In genomic region chr11:36408476-36409136, GRCh38 we compare ENCODE assay signal across 14 cellular contexts.
DNase-seq lines count a peak whose midpoint lies in the region; ATAC-seq, FAIRE-seq and TF ChIP-seq lines count a peak whose summit lies in the region.
"Had no signal": no experiment of that assay in that cellular context is flagged by ENCODE, and none has a peak within 500 bp of the region (broad histone marks: within the 10 kb centered on the region; RNA-seq: fewer than 3 reads in every experiment).

No MANE protein-coding gene starts in this region.

- ATAC-seq in GM21576 (IDR thresholded peaks at IDR 0.05; ENCODE audit: unreplicated experiment) (no peak), HG02798 (IDR thresholded peaks at IDR 0.05; ENCODE audit: poor library complexity, unreplicated experiment) (no peak)
- ATAC-seq: foreskin keratinocyte had no signal

- H3K4me3 Mint-ChIP-seq in HFFc6 = peak overlapping the region; percentile 40
- H3K4me3 Mint-ChIP-seq in astrocyte (ENCODE audit: unreplicated experiment) = peak overlapping the region; percentile 15

- no peak overlapping the region for H2AFZ ChIP-seq in astrocyte (ENCODE audit: low read depth, low read length)

- H3K4me1 Mint-ChIP-seq in HFFc6 (ENCODE audit: low read depth) = peaks cover 54% of the 10 kb centered on the region
- H3K4me1 Mint-ChIP-seq in astrocyte (ENCODE audit: low read depth, unreplicated experiment) = peaks cover 50% of the 10 kb centered on the region

- peak overlapping the region in 10 of 11 experiments; percentile 47 to 86 (median 71); a peak in 20 of 22 replicates for H3K27ac ChIP-seq in BLaER1 treated with 17β-estradiol and CSF1 and Interleukin-3, amounts not matched to agents 10 nM and 100 nM
- peak overlapping the region; percentile 19 for H3K27ac ChIP-seq in astrocyte (ENCODE audit: low read depth, low read length)
- H3K27ac ChIP-seq: C4-2B, foreskin keratinocyte had no signal

- H3K4me2 ChIP-seq in BLaER1 treated with 17β-estradiol and CSF1 and Interleukin-3, amounts not matched to agents 10 nM and 100 nM = peak overlapping the region; percentile 73 to 95 (median 89)
- peak overlapping the region; percentile 59 for H3K4me2 ChIP-seq in astrocyte (ENCODE audit: low read length)

- peaks cover 39% of the 10 kb centered on the region for H3K36me3 Mint-ChIP-seq in HFFc6 (ENCODE audit: low read depth)
- peaks cover 53% of the 10 kb centered on the region for H3K36me3 Mint-ChIP-seq in astrocyte (ENCODE audit: low read depth, unreplicated experiment)

- H3K27ac Mint-ChIP-seq in HFFc6 (peak overlapping the region; percentile 57; the same call in 1 of the 2 replicates), astrocyte (ENCODE audit: unreplicated experiment) (peak overlapping the region; percentile 75)

- H3K27me3 Mint-ChIP-seq in HFFc6 (ENCODE audit: insufficient read depth) (peaks cover 5% of the 10 kb centered on the region; the same call in 1 of the 2 replicates), astrocyte (ENCODE audit: low read depth, unreplicated experiment) (no peaks in the 10 kb centered on the region)

- DNase-seq in HFFc6 (no peak), astrocyte (ENCODE audit: low read depth) (no peak), middle frontal gyrus (ENCODE audit: extremely low spot score, low spot score) (peak; percentile 16), HuH-7 (ENCODE audit: low spot score) (no peak), SIG-M5 (lab: John Stamatoyannopoulos, UW) (no peak)
- DNase-seq: foreskin keratinocyte, NCI-H446 had no signal

- peaks cover 76 to 83% (median 79%) of the 10 kb centered on the region in 10 experiments for H3K4me1 ChIP-seq in BLaER1 treated with 17β-estradiol and CSF1 and Interleukin-3, amounts not matched to agents 10 nM and 100 nM
- H3K4me1 ChIP-seq in astrocyte (ENCODE audit: insufficient read depth, low read length) = peaks cover 32% of the 10 kb centered on the region
- H3K4me1 ChIP-seq: foreskin keratinocyte had no signal

- FAIRE-seq in astrocyte (lab: Jason Lieb, UNC) = no peak
- FAIRE-seq: keratinocyte, TTC549 had no signal

- peak overlapping the region in 10 of 11 experiments; percentile 13 to 63 (median 58); a peak in 17 of 22 replicates for H3K9ac ChIP-seq in BLaER1 treated with 17β-estradiol and CSF1 and Interleukin-3, amounts not matched to agents 10 nM and 100 nM
- no peak overlapping the region for H3K9ac ChIP-seq in astrocyte (ENCODE audit: low read length)

- H3K4me3 ChIP-seq in BLaER1 treated with 17β-estradiol and CSF1 and Interleukin-3, amounts not matched to agents 10 nM and 100 nM = peak overlapping the region in 7 of 10 experiments; percentile 6 to 49 (median 12); a peak in 8 of 20 replicates
- no peak overlapping the region for H3K4me3 ChIP-seq in astrocyte (ENCODE audit: insufficient read depth, low read depth, low read length)
- H3K4me3 ChIP-seq: coronary artery had no signal

- H3K79me2 ChIP-seq in astrocyte (ENCODE audit: insufficient read depth, low read length) = no peaks in the 10 kb centered on the region

- H3K9me3 Mint-ChIP-seq in HFFc6 (no peaks in the 10 kb centered on the region), astrocyte (ENCODE audit: unreplicated experiment) (no peaks in the 10 kb centered on the region)

- no peaks in the 10 kb centered on the region for H3K9me3 ChIP-seq in BLaER1 treated with 17β-estradiol and CSF1 and Interleukin-3, amounts not matched to agents 10 nM and 100 nM (replicated peaks in 1 of 11)
- no peaks in the 10 kb centered on the region for H3K9me3 ChIP-seq in astrocyte (ENCODE audit: insufficient read depth, low read depth, low read length)

- H3K36me3 ChIP-seq in BLaER1 treated with 17β-estradiol and CSF1 and Interleukin-3, amounts not matched to agents 10 nM and 100 nM = peaks cover 12 to 39% (median 24%) of the 10 kb centered on the region in 11 experiments; a peak in 19 of 22 replicates
- peaks cover 23% of the 10 kb centered on the region for H3K36me3 ChIP-seq in astrocyte (ENCODE audit: insufficient read depth, low read length)

- no peaks in the 10 kb centered on the region for H3K27me3 ChIP-seq in BLaER1 treated with 17β-estradiol and CSF1 and Interleukin-3, amounts not matched to agents 10 nM and 100 nM
- no peaks in the 10 kb centered on the region for H3K27me3 ChIP-seq in astrocyte (ENCODE audit: insufficient read depth, low read length)
- H3K27me3 ChIP-seq: foreskin keratinocyte had no signal

- H4K20me1 ChIP-seq in BLaER1 treated with 17β-estradiol and CSF1 and Interleukin-3, amounts not matched to agents 10 nM and 100 nM = no peaks in the 10 kb centered on the region
- H4K20me1 ChIP-seq in astrocyte (ENCODE audit: insufficient read depth, low read length) = no peaks in the 10 kb centered on the region

- TF ChIP-seq CTCF in HFFc6 (IDR thresholded peaks at IDR 0.05) (no peak), astrocyte (IDR thresholded peaks at IDR 0.05; ENCODE audit: insufficient read depth, low read depth, low read length) (no peak)
